Comparison of ENCODE assay signal across 8 cellular contexts in genomic region chr19:56404705-56405056, GRCh38. TPM values are rescaled to one million over a fixed set of nuclear protein-coding genes. Genes with fewer than 3 reads are reported as not detected.
DNase-seq lines count a peak whose midpoint lies in the region; ATAC-seq and TF ChIP-seq lines count a peak whose summit lies in the region.

No MANE protein-coding gene starts in this region.

- no peak for TF ChIP-seq CTCF in activated CD8-positive, alpha-beta T cell treated with anti-CD3 and anti-CD28 coated beads for 36 hours (IDR thresholded peaks at IDR 0.05)
- no peak for TF ChIP-seq CTCF in thoracic aorta (IDR thresholded peaks at IDR 0.05)

- peaks cover 52% of the 10 kb centered on the region for H3K9me3 Mint-ChIP-seq in activated T-cell treated with anti-CD3 and anti-CD28 coated beads, Interleukin-2, amount 50 U/mL, for 4 hours
- peaks cover 59% of the 10 kb centered on the region for H3K9me3 Mint-ChIP-seq in activated CD8-positive, alpha-beta T cell treated with anti-CD3 and anti-CD28 coated beads for 36 hours

- H3K4me1 ChIP-seq in iPS-20b (ENCODE audit: insufficient read depth, low read length): no peaks in the 10 kb centered on the region
- peaks cover 6 to 17% of the 10 kb centered on the region in 2 donors for H3K4me1 ChIP-seq in thoracic aorta (ENCODE audit: control insufficient read depth in 1 of 2, low read depth in 2 of 2)

- POLR2A ChIA-PET in activated CD8-positive, alpha-beta T cell treated with anti-CD3 and anti-CD28 coated beads for 36 hours (lab: Charles Lee): interaction anchor here (0.6 kb wide), 1 partner anchor 10 kb away, joined by 3 read pairs; no protein-coding TSS in a partner anchor

- H3K27me3 ChIP-seq in iPS-20b (ENCODE audit: insufficient read depth, low read length): no peaks in the 10 kb centered on the region
- H3K27me3 ChIP-seq in thoracic aorta (replicated peaks; ENCODE audit: insufficient read depth): no peaks in the 10 kb centered on the region

- H3K4me1 Mint-ChIP-seq in activated T-cell treated with anti-CD3 and anti-CD28 coated beads, Interleukin-2, amount 50 U/mL, for 4 hours (ENCODE audit: low read depth): peaks cover 29% of the 10 kb centered on the region
- peaks cover 31% of the 10 kb centered on the region for H3K4me1 Mint-ChIP-seq in activated CD8-positive, alpha-beta T cell treated with anti-CD3 and anti-CD28 coated beads for 36 hours (ENCODE audit: low read depth)

- intact Hi-C loops in activated CD8-positive, alpha-beta T cell treated with anti-CD3 and anti-CD28 coated beads for 36 hours (cut with micrococcal nuclease): no loop called here

- H3K9ac ChIP-seq in iPS-20b (ENCODE audit: low read depth, low read length): peak overlapping the region; percentile 87

- peak overlapping the region; percentile 92 for H3K27ac Mint-ChIP-seq in activated CD8-positive, alpha-beta T cell treated with anti-CD3 and anti-CD28 coated beads for 36 hours

- H3K27ac ChIP-seq in iPS-20b (ENCODE audit: low read length) (no peak overlapping the region), thoracic aorta (peak overlapping the region in 1 of 2 donors; percentile 90)

- H3K36me3 ChIP-seq in iPS-20b (ENCODE audit: insufficient read depth, low read depth, low read length) (peaks cover 21% of the 10 kb centered on the region), thoracic aorta (peaks cover 24% of the 10 kb centered on the region)

- no peaks in the 10 kb centered on the region for H3K27me3 Mint-ChIP-seq in activated T-cell treated with anti-CD3 and anti-CD28 coated beads, Interleukin-2, amount 50 U/mL, for 4 hours (ENCODE audit: low read depth)
- H3K27me3 Mint-ChIP-seq in activated CD8-positive, alpha-beta T cell treated with anti-CD3 and anti-CD28 coated beads for 36 hours: no peaks in the 10 kb centered on the region

- peak in 1 of 2 donors; percentile 2 for ATAC-seq in activated T-cell treated with anti-CD3 and anti-CD28 coated beads, Interleukin-2, amount 50 U/mL, for 4 hours
- peak; percentile 5 for ATAC-seq in activated CD8-positive, alpha-beta T cell treated with anti-CD3 and anti-CD28 coated beads for 36 hours
- no peak for ATAC-seq in thoracic aorta (ENCODE audit: insufficient number of reproducible peaks, low FRiP score, low read depth)
- ATAC-seq in HG02884 (IDR thresholded peaks at IDR 0.05; ENCODE audit: unreplicated experiment): no peak

- DNase-seq in activated T-cell treated with anti-CD3 and anti-CD28 coated beads, Interleukin-2, amount 50 U/mL, for 4 hours: no peak
- DNase-seq in activated T-cell treated with anti-CD3 and anti-CD28 coated beads, Interleukin-2, amount 50 U/mL, for 1 hour: no peak
- peak; percentile 17 for DNase-seq in activated CD8-positive, alpha-beta T cell treated with anti-CD3 and anti-CD28 coated beads for 36 hours
- no peak for DNase-seq in thoracic aorta (ENCODE audit: low spot score)
- DNase-seq in midbrain (lab: John Stamatoyannopoulos, UW): no peak
- DNase-seq in NCI-H1417 treated with DMSO at 0.1 percent for 48 hours (lab: John Stamatoyannopoulos, UW): no peak

- H3K36me3 Mint-ChIP-seq in activated T-cell treated with anti-CD3 and anti-CD28 coated beads, Interleukin-2, amount 50 U/mL, for 4 hours (ENCODE audit: insufficient read depth): peaks cover 58% of the 10 kb centered on the region
- peaks cover 74% of the 10 kb centered on the region for H3K36me3 Mint-ChIP-seq in activated CD8-positive, alpha-beta T cell treated with anti-CD3 and anti-CD28 coated beads for 36 hours (ENCODE audit: low read depth)

- H3K4me3 Mint-ChIP-seq in activated T-cell treated with anti-CD3 and anti-CD28 coated beads, Interleukin-2, amount 50 U/mL, for 4 hours: peak overlapping the region; percentile 87
- H3K4me3 Mint-ChIP-seq in activated CD8-positive, alpha-beta T cell treated with anti-CD3 and anti-CD28 coated beads for 36 hours: peak overlapping the region; percentile 86

- CTCF ChIA-PET in activated CD8-positive, alpha-beta T cell treated with anti-CD3 and anti-CD28 coated beads for 36 hours (lab: Charles Lee): interaction anchor here (1.1 to 1.3 kb wide), 2 partner anchors 11 to 57 kb away, joined by 3 to 4 read pairs; partner anchors contain the start of gene ZNF582

- H3K9me3 ChIP-seq in iPS-20b (ENCODE audit: insufficient read depth, low read depth, low read length) (peaks cover 61% of the 10 kb centered on the region), thoracic aorta (peaks cover 23% of the 10 kb centered on the region)

- peak overlapping the region; percentile 94 for H3K4me3 ChIP-seq in iPS-20b (ENCODE audit: low read length)
- peak overlapping the region; percentile 76 for H3K4me3 ChIP-seq in thoracic aorta

RNA-seq across cellular contexts. Expression of gene ZNF583, which starts 0.5 kb away (rescaled TPM):
- 1 to 10 TPM; 3.4 to 5.0 (median 4.7) TPM for total RNA-seq in activated T-cell treated with anti-CD3 and anti-CD28 coated beads, Interleukin-2, amount 50 U/mL, for 4 hours
- 1 to 10 TPM; 1.6 to 1.9 TPM for total RNA-seq in activated CD8-positive, alpha-beta T cell treated with anti-CD3 and anti-CD28 coated beads for 36 hours
- total RNA-seq in thoracic aorta: 10 to 100 TPM in 1 of 2 donors, 1 to 10 TPM in 1; 4.2 to 20.9 TPM

RNA-seq across cellular contexts. Expression of gene ZNF582, which starts 11.3 kb away (rescaled TPM):
- 1 to 10 TPM; 1.7 to 1.9 (median 1.9) TPM for total RNA-seq in activated T-cell treated with anti-CD3 and anti-CD28 coated beads, Interleukin-2, amount 50 U/mL, for 4 hours
- total RNA-seq in activated CD8-positive, alpha-beta T cell treated with anti-CD3 and anti-CD28 coated beads for 36 hours: 1 to 10 TPM; 2.0 to 2.4 TPM
- total RNA-seq in thoracic aorta: 1 to 10 TPM; 2.1 to 2.6 TPM
